In genomic region chr20:4038047-4038459, GRCh38 we compare ENCODE assay signal across 8 cellular contexts. TPM values are rescaled to one million over a fixed set of nuclear protein-coding genes. Genes with fewer than 3 reads are reported as not detected.
DNase-seq lines count a peak whose midpoint lies in the region; ATAC-seq and TF ChIP-seq lines count a peak whose summit lies in the region.

No MANE protein-coding gene starts in this region.

- TF ChIP-seq CTCF in right atrium auricular region (IDR thresholded peaks at IDR 0.05), result no peak
- TF ChIP-seq CTCF in gastroesophageal sphincter (IDR thresholded peaks at IDR 0.05), result no peak
- TF ChIP-seq CTCF in sigmoid colon (IDR thresholded peaks at IDR 0.05), result no peak

- H3K9me3 ChIP-seq in right atrium auricular region, result no peaks in the 10 kb centered on the region
- H3K9me3 ChIP-seq in gastroesophageal sphincter, result no peaks in the 10 kb centered on the region
- H3K9me3 ChIP-seq in sigmoid colon, result no peaks in the 10 kb centered on the region

- no peak for TF ChIP-seq POLR2A in gastroesophageal sphincter (IDR thresholded peaks at IDR 0.05)
- TF ChIP-seq POLR2A in sigmoid colon (IDR thresholded peaks at IDR 0.05), result no peak

- H3K27ac ChIP-seq in right atrium auricular region, result no peak overlapping the region
- no peak overlapping the region for H3K27ac ChIP-seq in gastroesophageal sphincter
- no peak overlapping the region for H3K27ac ChIP-seq in sigmoid colon

- H3K4me3 ChIP-seq in right atrium auricular region, result no peak overlapping the region
- no peak overlapping the region for H3K4me3 ChIP-seq in gastroesophageal sphincter
- no peak overlapping the region for H3K4me3 ChIP-seq in sigmoid colon

- H3K4me1 ChIP-seq in right atrium auricular region (no peaks in the 10 kb centered on the region), gastroesophageal sphincter (peaks cover 0 to 10% (median 5%) of the 10 kb centered on the region in 3 donors), sigmoid colon (peaks cover 0 to 10% (median 0%) of the 10 kb centered on the region in 4 donors)

- intact Hi-C loops in Right ventricle myocardium inferior (cut with DNase I) (no loop called here), sigmoid colon (cut with DNase I) (no loop called here)

- peak; percentile 91 for ATAC-seq in Right ventricle myocardium inferior
- peak; percentile 98 for ATAC-seq in HG03066 (IDR thresholded peaks at IDR 0.05; ENCODE audit: low read depth, unreplicated experiment)
- ATAC-seq in gastroesophageal sphincter, result peak; percentile 82

- no peaks in the 10 kb centered on the region for H3K27me3 ChIP-seq in right atrium auricular region
- H3K27me3 ChIP-seq in gastroesophageal sphincter, result peaks cover 3% of the 10 kb centered on the region
- H3K27me3 ChIP-seq in sigmoid colon, result peaks cover 0 to 3% (median 0%) of the 10 kb centered on the region in 3 donors

- TF ChIP-seq EP300 in gastroesophageal sphincter (IDR thresholded peaks at IDR 0.05), result no peak
- no peak for TF ChIP-seq EP300 in sigmoid colon (IDR thresholded peaks at IDR 0.05)

- peak; percentile 86 for DNase-seq in Right ventricle myocardium inferior (ENCODE audit: missing footprints)
- DNase-seq in right atrium auricular region (ENCODE audit: low spot score), result no peak
- DNase-seq in OCI-M2 (lab: John Stamatoyannopoulos, UW; ENCODE audit: unreplicated experiment), result peak; percentile 36
- peak; percentile 71 for DNase-seq in activated T-cell treated with anti-CD3 and anti-CD28 coated beads, Interleukin-2, amount 50 U/mL, for 1 hour
- DNase-seq in sigmoid colon, result peak; percentile 84
- DNase-seq in 8988T, result no peak

- whole genome bisulfite sequencing in gastroesophageal sphincter (ENCODE audit: low coverage in 1 of 2), 2 donors, result 17 to 30% methylated on average over 8 of the region's 8 CpGs
- WGBS in sigmoid colon, 2 donors, result 9 to 15% methylated on average over 8 of the region's 8 CpGs

- H3K36me3 ChIP-seq in right atrium auricular region, result no peaks in the 10 kb centered on the region
- no peaks in the 10 kb centered on the region for H3K36me3 ChIP-seq in gastroesophageal sphincter
- no peaks in the 10 kb centered on the region for H3K36me3 ChIP-seq in sigmoid colon

RNA-seq across cellular contexts. Expression of gene RNF24, which starts 22.7 kb away (rescaled TPM):
- total RNA-seq in Right ventricle myocardium inferior, result 7.4 TPM
- 10 to 100 TPM in 1 of 2 donors, 1 to 10 TPM in 1; 6.5 to 14.9 TPM for total RNA-seq in right atrium auricular region
- 10 to 100 TPM; 10.1 to 16.2 (median 15.2) TPM for total RNA-seq in gastroesophageal sphincter
- total RNA-seq in sigmoid colon, result 10 to 100 TPM in 2 of 4 donors, 1 to 10 TPM in 2; 5.6 to 11.0 (median 9.9) TPM
- polyA plus RNA-seq in sigmoid colon, result 1 to 10 TPM in 2 of 3 donors, under 1 TPM in 1; 0.60 to 4.6 (median 1.4) TPM

Comparison
In these comparisons a context has a peak if more than half of its experiments do, and no peak if none do; other contexts are left out.
1. DNase-seq: peak in Right ventricle myocardium inferior (single experiment), OCI-M2 (single experiment), activated T-cell treated with anti-CD3 and anti-CD28 coated beads, Interleukin-2, amount 50 U/mL, for 1 hour (single experiment) and sigmoid colon (single experiment); none in right atrium auricular region (single experiment) and 8988T (single experiment).
2. Peak in every context shown above with its lines, with median percentiles within 50 percentile points of each other: ATAC-seq.